1 cellular context compared by ENCODE assay signal in the genomic region with DNA sequence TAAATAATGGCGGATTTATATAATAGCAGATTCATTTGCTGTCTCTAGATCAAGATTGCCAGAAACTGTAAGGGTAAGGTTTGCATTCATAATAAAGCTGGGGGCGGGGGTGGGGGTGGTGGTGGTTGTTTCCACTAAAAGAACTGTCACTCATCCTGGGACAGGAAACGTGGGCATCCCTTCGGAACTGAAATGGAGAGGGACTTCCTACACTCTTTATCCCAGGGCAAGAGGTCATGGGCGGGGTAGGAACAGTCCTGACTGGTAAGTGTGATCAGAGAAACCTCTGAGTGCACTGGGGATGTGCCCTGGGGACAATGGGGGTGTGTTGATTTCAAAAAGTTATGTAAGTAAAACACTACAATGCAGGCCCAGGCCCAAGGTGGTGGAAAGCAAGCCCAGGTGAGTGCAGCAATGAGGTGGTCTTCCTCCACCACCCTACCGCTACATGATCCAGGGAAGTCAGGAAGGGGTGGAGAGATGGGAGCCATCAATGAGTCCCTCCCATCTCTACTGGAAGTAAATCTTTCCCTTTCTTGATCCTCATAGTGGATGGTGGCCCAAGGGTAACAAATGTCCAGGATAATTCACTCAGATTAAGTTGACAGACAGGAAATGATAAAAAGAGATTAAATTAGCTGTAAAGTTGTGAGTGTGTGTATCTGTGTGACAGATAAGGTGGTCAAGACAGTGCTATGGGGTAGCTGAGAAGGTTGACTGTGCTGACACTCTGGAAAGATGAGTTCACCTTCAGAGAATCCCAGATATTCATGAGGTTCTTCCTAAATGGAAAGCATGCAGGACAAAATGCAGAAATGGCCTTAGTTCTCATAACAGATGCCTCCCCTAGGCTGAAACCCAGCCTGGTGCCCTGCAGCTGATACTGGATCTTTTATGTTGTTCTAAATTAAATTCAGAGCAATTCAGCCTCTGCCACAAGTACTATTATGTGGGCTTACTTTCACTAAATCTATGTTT.
TF ChIP-seq lines count a peak whose summit lies in the region.

No MANE protein-coding gene starts in this region.

TF ChIP-seq in neural cell, 6 proteins besides CTCF, POLR2A, EP300 and RAD21:
- TF ChIP-seq, protein P1, sequence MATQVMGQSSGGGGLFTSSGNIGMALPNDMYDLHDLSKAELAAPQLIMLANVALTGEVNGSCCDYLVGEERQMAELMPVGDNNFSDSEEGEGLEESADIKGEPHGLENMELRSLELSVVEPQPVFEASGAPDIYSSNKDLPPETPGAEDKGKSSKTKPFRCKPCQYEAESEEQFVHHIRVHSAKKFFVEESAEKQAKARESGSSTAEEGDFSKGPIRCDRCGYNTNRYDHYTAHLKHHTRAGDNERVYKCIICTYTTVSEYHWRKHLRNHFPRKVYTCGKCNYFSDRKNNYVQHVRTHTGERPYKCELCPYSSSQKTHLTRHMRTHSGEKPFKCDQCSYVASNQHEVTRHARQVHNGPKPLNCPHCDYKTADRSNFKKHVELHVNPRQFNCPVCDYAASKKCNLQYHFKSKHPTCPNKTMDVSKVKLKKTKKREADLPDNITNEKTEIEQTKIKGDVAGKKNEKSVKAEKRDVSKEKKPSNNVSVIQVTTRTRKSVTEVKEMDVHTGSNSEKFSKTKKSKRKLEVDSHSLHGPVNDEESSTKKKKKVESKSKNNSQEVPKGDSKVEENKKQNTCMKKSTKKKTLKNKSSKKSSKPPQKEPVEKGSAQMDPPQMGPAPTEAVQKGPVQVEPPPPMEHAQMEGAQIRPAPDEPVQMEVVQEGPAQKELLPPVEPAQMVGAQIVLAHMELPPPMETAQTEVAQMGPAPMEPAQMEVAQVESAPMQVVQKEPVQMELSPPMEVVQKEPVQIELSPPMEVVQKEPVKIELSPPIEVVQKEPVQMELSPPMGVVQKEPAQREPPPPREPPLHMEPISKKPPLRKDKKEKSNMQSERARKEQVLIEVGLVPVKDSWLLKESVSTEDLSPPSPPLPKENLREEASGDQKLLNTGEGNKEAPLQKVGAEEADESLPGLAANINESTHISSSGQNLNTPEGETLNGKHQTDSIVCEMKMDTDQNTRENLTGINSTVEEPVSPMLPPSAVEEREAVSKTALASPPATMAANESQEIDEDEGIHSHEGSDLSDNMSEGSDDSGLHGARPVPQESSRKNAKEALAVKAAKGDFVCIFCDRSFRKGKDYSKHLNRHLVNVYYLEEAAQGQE (IDR thresholded peaks at IDR 0.05; ENCODE audit: borderline replicate concordance) = no peak
- TF ChIP-seq TAF1 (IDR thresholded peaks at IDR 0.05; ENCODE audit: low read depth) = no peak
- no peak for TF ChIP-seq MXI1 (conservative IDR thresholded peaks at IDR 0.05; ENCODE audit: poor library complexity, severe bottlenecking)
- no peak for TF ChIP-seq SMC3 (conservative IDR thresholded peaks at IDR 0.05; ENCODE audit: poor library complexity)
- TF ChIP-seq POLR2AphosphoS5 (IDR thresholded peaks at IDR 0.05) = no peak
- TF ChIP-seq EZH2 (IDR thresholded peaks at IDR 0.05; ENCODE audit: borderline replicate concordance, insufficient read depth, low read length, poor library complexity, severe bottlenecking) = no peak
TF ChIP-seq in neural cell: peak in this region for 0.
